In the genomic region with DNA sequence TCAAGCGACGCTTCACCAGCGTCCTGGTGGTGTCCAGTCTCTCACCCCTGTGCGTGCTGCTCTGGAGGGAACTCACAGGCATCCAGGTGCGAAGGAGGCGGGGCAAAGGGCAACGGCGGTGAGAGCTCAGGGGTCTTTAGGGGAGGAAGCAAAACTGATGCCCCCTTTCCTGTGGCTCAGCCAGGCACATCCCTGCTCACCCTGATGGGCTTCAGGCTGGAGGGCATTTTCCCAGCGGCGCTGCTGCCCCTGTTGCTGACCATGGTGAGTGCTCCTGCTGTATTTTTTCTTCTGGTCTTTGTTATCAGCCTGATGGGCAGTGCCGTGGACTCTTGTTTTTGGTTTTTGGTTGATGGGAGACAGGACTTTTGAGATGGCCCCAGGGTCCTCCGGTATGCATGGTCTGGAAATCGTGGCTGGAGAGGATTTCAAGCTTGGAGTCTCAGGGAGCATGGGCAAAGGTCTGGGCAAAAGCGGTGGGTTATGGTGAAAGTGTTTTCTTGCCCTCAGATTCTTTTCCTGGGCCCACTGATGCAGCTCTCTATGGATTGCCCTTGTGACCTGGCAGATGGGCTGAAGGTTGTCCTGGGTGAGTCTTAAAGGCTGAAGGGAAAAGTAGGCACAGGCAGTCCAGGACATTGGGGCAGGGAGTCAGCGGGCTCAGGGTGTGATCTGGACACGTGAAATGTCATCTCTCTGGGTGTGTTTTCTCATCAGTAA, we compare ENCODE assay signal across 8 cellular contexts. TPM values are rescaled to one million over a fixed set of nuclear protein-coding genes. Genes with fewer than 3 reads are reported as not detected.
A peak's percentile ranks its signal among the peaks of the same experiment; 100 is the strongest.
DNase-seq lines count a peak whose midpoint lies in the region; ATAC-seq and TF ChIP-seq lines count a peak whose summit lies in the region.

No MANE protein-coding gene starts in this region.

- no peaks in the 10 kb centered on the region for H3K9me3 Mint-ChIP-seq in activated CD8-positive, alpha-beta memory T cell treated with anti-CD3 and anti-CD28 coated beads, Interleukin-2, amount 10 ng/mL, durations not matched to agents 7 days and 5 days (ENCODE audit: low read depth)
- H3K9me3 Mint-ChIP-seq in activated naive CD8-positive, alpha-beta T cell (ENCODE audit: low read depth): no peaks in the 10 kb centered on the region

- DNase-seq in activated CD8-positive, alpha-beta memory T cell treated with anti-CD3 and anti-CD28 coated beads, Interleukin-2, amount 10 ng/mL, durations not matched to agents 7 days and 5 days: peak; percentile 39
- no peak for DNase-seq in activated CD8-positive, alpha-beta memory T cell treated with anti-CD3 and anti-CD28 coated beads, Interleukin-2, amount 50 U/mL, for 4 hours
- DNase-seq in kidney epithelial cell (ENCODE audit: low read depth): no peak
- DNase-seq in testis: no peak
- no peak for DNase-seq in mucosa of gallbladder (ENCODE audit: low spot score)
- no peak for DNase-seq in superior temporal gyrus (ENCODE audit: extremely low spot score)

- H3K4me3 Mint-ChIP-seq in activated CD8-positive, alpha-beta memory T cell treated with anti-CD3 and anti-CD28 coated beads, Interleukin-2, amount 10 ng/mL, durations not matched to agents 7 days and 5 days: peak overlapping the region; percentile 92
- H3K4me3 Mint-ChIP-seq in activated naive CD8-positive, alpha-beta T cell: peak overlapping the region; percentile 96

- ATAC-seq in activated CD8-positive, alpha-beta memory T cell treated with anti-CD3 and anti-CD28 coated beads, Interleukin-2, amount 10 ng/mL, durations not matched to agents 7 days and 5 days: no peak
- no peak for ATAC-seq in GM21423 (IDR thresholded peaks at IDR 0.05; ENCODE audit: unreplicated experiment)

- TF ChIP-seq POLR2A in testis (IDR thresholded peaks at IDR 0.05): no peak

- H3K4me3 ChIP-seq in kidney epithelial cell (ENCODE audit: low read depth, low read length): peak overlapping the region; percentile 99
- H3K4me3 ChIP-seq in testis: peak overlapping the region; percentile 72 to 96

- peak overlapping the region; percentile 95 for H3K27ac Mint-ChIP-seq in activated CD8-positive, alpha-beta memory T cell treated with anti-CD3 and anti-CD28 coated beads, Interleukin-2, amount 10 ng/mL, durations not matched to agents 7 days and 5 days
- H3K27ac Mint-ChIP-seq in activated naive CD8-positive, alpha-beta T cell: peak overlapping the region; percentile 93

- H3K36me3 ChIP-seq in kidney epithelial cell (ENCODE audit: control insufficient read depth, insufficient read depth, low read length): peaks cover 1% of the 10 kb centered on the region
- no peaks in the 10 kb centered on the region for H3K36me3 ChIP-seq in testis (ENCODE audit: low read depth, missing control alignments)

- TF ChIP-seq CTCF in kidney epithelial cell (IDR thresholded peaks at IDR 0.05; ENCODE audit: insufficient read depth, low read length, poor library complexity, severe bottlenecking) (no peak), testis (IDR thresholded peaks at IDR 0.05) (no peak)

- peaks cover 28% of the 10 kb centered on the region for H3K4me1 ChIP-seq in testis

- H3K27ac ChIP-seq in testis: peak overlapping the region; percentile 87 to 90

- H3K4me1 Mint-ChIP-seq in activated CD8-positive, alpha-beta memory T cell treated with anti-CD3 and anti-CD28 coated beads, Interleukin-2, amount 10 ng/mL, durations not matched to agents 7 days and 5 days: peaks cover 45% of the 10 kb centered on the region
- H3K4me1 Mint-ChIP-seq in activated naive CD8-positive, alpha-beta T cell (ENCODE audit: low read depth): peaks cover 47% of the 10 kb centered on the region

- H3K36me3 Mint-ChIP-seq in activated CD8-positive, alpha-beta memory T cell treated with anti-CD3 and anti-CD28 coated beads, Interleukin-2, amount 10 ng/mL, durations not matched to agents 7 days and 5 days: peaks cover 17% of the 10 kb centered on the region
- peaks cover 3% of the 10 kb centered on the region for H3K36me3 Mint-ChIP-seq in activated naive CD8-positive, alpha-beta T cell

- intact Hi-C loops in testis (cut with DNase I; ENCODE audit: low total_unique reads): no loop called here

- H3K27me3 Mint-ChIP-seq in activated CD8-positive, alpha-beta memory T cell treated with anti-CD3 and anti-CD28 coated beads, Interleukin-2, amount 10 ng/mL, durations not matched to agents 7 days and 5 days: no peaks in the 10 kb centered on the region
- H3K27me3 Mint-ChIP-seq in activated naive CD8-positive, alpha-beta T cell: no peaks in the 10 kb centered on the region

- CTCF ChIA-PET in activated CD8-positive, alpha-beta memory T cell treated with anti-CD3 and anti-CD28 coated beads, Interleukin-2, amount 10 ng/mL, durations not matched to agents 7 days and 5 days (lab: Charles Lee): interaction anchor here (1.9 to 4.2 kb wide), 6 partner anchors 8 to 150 kb away, joined by 5 to 19 read pairs (median 10); no protein-coding TSS in a partner anchor

- 10 to 12% methylated on average over 11 to 13 of the region's 16 CpGs for WGBS in testis, 2 donors

- no peaks in the 10 kb centered on the region for H3K27me3 ChIP-seq in kidney epithelial cell (ENCODE audit: control insufficient read depth, insufficient read depth, low read length)
- no peaks in the 10 kb centered on the region for H3K27me3 ChIP-seq in testis

- H3K9me3 ChIP-seq in testis: no peaks in the 10 kb centered on the region

RNA-seq across cellular contexts. Expression of a gene that starts 0.7 kb away (rescaled TPM):
- total RNA-seq in activated CD8-positive, alpha-beta memory T cell treated with anti-CD3 and anti-CD28 coated beads, Interleukin-2, amount 10 ng/mL, durations not matched to agents 7 days and 5 days: 10 to 100 TPM; 24.1 to 25.7 TPM
- 45.2 and 52.7 TPM in 2 replicates for total RNA-seq in kidney epithelial cell
- total RNA-seq in testis: 10 to 100 TPM; 54.3 to 56.9 TPM
- 26.4 TPM for polyA plus RNA-seq in testis (ENCODE audit: insufficient read depth, low read depth, low replicate concordance)
- total RNA-seq in mucosa of gallbladder: 21.2 TPM

RNA-seq across cellular contexts. Expression of a gene that starts 12.9 kb away (rescaled TPM):
- 10 to 100 TPM; 29.0 to 29.8 TPM for total RNA-seq in activated CD8-positive, alpha-beta memory T cell treated with anti-CD3 and anti-CD28 coated beads, Interleukin-2, amount 10 ng/mL, durations not matched to agents 7 days and 5 days
- total RNA-seq in kidney epithelial cell (53.5 and 72.3 TPM in 2 replicates), testis (10 to 100 TPM; 23.2 to 24.6 TPM), mucosa of gallbladder (7.3 TPM)
- 27.2 TPM for polyA plus RNA-seq in testis (ENCODE audit: insufficient read depth, low read depth, low replicate concordance)
